ENCODE assay signal across 3 cellular contexts in the genomic region with DNA sequence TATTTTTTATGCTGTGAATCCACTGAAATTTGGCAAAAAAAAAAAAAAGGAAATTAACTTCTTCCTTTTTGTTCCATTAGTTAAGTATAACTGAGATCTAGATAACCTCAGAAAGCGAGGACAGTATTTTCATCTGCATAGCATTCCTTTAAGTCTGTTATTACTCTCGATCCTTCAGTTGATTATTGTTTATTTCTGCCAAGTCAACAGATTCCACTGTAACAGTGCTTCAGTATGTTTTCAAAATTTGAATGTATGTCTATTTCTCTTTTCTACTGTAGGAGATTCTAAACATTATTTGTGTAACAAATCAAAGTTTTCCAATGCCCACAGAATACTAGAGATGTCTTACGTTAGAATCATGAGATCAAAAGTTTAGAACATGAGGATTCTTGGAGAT.
TF ChIP-seq lines count a peak whose summit lies in the region.

No MANE protein-coding gene starts in this region.

TF ChIP-seq in HepG2, 621 proteins besides CTCF, POLR2A, EP300 and RAD21:
- TF ChIP-seq ZNF138 (CRISPR knock-in tag; IDR thresholded peaks at IDR 0.05; ENCODE audit: low read depth) = no peak
- no peak for TF ChIP-seq CAMTA2 (CRISPR knock-in tag; IDR thresholded peaks at IDR 0.05; ENCODE audit: borderline replicate concordance)
- peak; percentile 30 to 63; a peak in 2 of 4 replicates for TF ChIP-seq MAFK (conservative IDR thresholded peaks at IDR 0.05 in 1 of 2, IDR thresholded peaks at IDR 0.05 in 1 of 2; ENCODE audit: low read length in 2 of 2)
- TF ChIP-seq MAFF (IDR thresholded peaks at IDR 0.05; ENCODE audit: low read depth, low read length) = peak; percentile 67

TF ChIP-seq in A549, 52 proteins besides CTCF, POLR2A, EP300 and RAD21:
- no peak for TF ChIP-seq TP53 (CRISPR knock-in tag; IDR thresholded peaks at IDR 0.05)
- TF ChIP-seq MAFK (IDR thresholded peaks at IDR 0.05; ENCODE audit: partially characterized antibody) = peak; percentile 34
- TF ChIP-seq HOXB5 (CRISPR knock-in tag; IDR thresholded peaks at IDR 0.05) = no peak
- TF ChIP-seq JUN (IDR thresholded peaks at IDR 0.05) = no peak
- no peak for TF ChIP-seq ZSCAN20 (CRISPR knock-in tag; IDR thresholded peaks at IDR 0.05)
- no peak for TF ChIP-seq CHD4 (IDR thresholded peaks at IDR 0.05; ENCODE audit: borderline replicate concordance)
- TF ChIP-seq, protein P1, sequence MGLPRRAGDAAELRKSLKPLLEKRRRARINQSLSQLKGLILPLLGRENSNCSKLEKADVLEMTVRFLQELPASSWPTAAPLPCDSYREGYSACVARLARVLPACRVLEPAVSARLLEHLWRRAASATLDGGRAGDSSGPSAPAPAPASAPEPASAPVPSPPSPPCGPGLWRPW (IDR thresholded peaks at IDR 0.05) = no peak
- no peak for TF ChIP-seq PHF8 (IDR thresholded peaks at IDR 0.05; ENCODE audit: borderline replicate concordance, low read depth)

TF ChIP-seq in K562, 482 proteins besides CTCF, POLR2A, EP300 and RAD21:
- TF ChIP-seq, protein P2, sequence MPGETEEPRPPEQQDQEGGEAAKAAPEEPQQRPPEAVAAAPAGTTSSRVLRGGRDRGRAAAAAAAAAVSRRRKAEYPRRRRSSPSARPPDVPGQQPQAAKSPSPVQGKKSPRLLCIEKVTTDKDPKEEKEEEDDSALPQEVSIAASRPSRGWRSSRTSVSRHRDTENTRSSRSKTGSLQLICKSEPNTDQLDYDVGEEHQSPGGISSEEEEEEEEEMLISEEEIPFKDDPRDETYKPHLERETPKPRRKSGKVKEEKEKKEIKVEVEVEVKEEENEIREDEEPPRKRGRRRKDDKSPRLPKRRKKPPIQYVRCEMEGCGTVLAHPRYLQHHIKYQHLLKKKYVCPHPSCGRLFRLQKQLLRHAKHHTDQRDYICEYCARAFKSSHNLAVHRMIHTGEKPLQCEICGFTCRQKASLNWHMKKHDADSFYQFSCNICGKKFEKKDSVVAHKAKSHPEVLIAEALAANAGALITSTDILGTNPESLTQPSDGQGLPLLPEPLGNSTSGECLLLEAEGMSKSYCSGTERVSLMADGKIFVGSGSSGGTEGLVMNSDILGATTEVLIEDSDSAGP (CRISPR knock-in tag; IDR thresholded peaks at IDR 0.05) = no peak
- TF ChIP-seq ZNF431 (CRISPR knock-in tag; IDR thresholded peaks at IDR 0.05) (no peak), MTF1 (CRISPR knock-in tag; IDR thresholded peaks at IDR 0.05; ENCODE audit: borderline replicate concordance) (no peak), ZNF316 (IDR thresholded peaks at IDR 0.05) (peak; percentile 63), C11orf30 (IDR thresholded peaks at IDR 0.05; ENCODE audit: low read depth) (peak; percentile 20; the same call in 1 of the 2 replicates)
